1 cellular context compared by ENCODE assay signal in the genomic region with DNA sequence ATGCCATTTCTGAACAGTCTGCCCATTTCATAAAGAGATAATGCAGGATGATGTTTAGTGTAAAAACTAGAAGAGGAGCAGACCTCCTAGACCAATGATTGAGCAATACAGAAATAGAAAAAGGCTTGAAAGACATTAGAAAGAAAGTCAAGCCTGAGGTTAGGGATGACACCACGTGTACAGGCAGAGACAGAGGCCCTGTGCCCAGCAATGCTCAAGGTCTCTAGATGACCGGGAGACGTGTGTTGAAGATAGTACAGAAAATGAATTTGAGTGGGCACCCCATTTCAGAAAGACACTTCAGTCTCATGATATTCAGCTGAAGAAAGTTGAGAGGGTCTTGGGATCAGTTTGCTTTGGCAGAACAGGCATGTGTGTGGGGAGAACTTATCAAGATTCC.
TF ChIP-seq lines count a peak whose summit lies in the region.

No MANE protein-coding gene starts in this region.

TF ChIP-seq in HepG2, 621 proteins besides CTCF, POLR2A, EP300 and RAD21:
- TF ChIP-seq ZNF619 (CRISPR knock-in tag; IDR thresholded peaks at IDR 0.05) (no peak), CEBPB (IDR thresholded peaks at IDR 0.05; ENCODE audit: borderline replicate concordance, low read depth, low read length) (0 out of 2 replicates have a peak, but pooled peaks have one; percentile 11)
